ENCODE assay signal across 11 cellular contexts in genomic region chr1:234553241-234554156, GRCh38. TPM values are rescaled to one million over a fixed set of nuclear protein-coding genes. Genes with fewer than 3 reads are reported as not detected.
A peak's percentile ranks its signal among the peaks of the same experiment; 100 is the strongest.
DNase-seq lines count a peak whose midpoint lies in the region; ATAC-seq and TF ChIP-seq lines count a peak whose summit lies in the region.
"Had no signal": no experiment of that assay in that cellular context is flagged by ENCODE, and none has a peak within 500 bp of the region (broad histone marks: within the 10 kb centered on the region; RNA-seq: fewer than 3 reads in every experiment).

No MANE protein-coding gene starts in this region.

- ATAC-seq in HG02870 (IDR thresholded peaks at IDR 0.05; ENCODE audit: unreplicated experiment), result no peak
- no peak for ATAC-seq in activated T-cell treated with anti-CD3 and anti-CD28 coated beads, Interleukin-2, amount 50 U/mL, for 4 hours
- ATAC-seq in HG02981 (IDR thresholded peaks at IDR 0.05; ENCODE audit: unreplicated experiment), result no peak

- peak; percentile 46 for DNase-seq in H4 (ENCODE audit: low spot score)
- peak; percentile 94 for DNase-seq in brain microvascular endothelial cell
- DNase-seq in islet precursor cell, result peak; percentile 93
- no peak for DNase-seq in substantia nigra (lab: John Stamatoyannopoulos, UW)
- no peak for DNase-seq in activated T-cell treated with anti-CD3 and anti-CD28 coated beads, Interleukin-2, amount 50 U/mL, for 4 hours
- DNase-seq in activated T-cell treated with anti-CD3 and anti-CD28 coated beads, Interleukin-2, amount 50 U/mL, for 48 hours, result no peak
- DNase-seq: NCI-H510A, tibial artery had no signal

- H3K4me1 Mint-ChIP-seq in activated T-cell treated with anti-CD3 and anti-CD28 coated beads, Interleukin-2, amount 50 U/mL, for 4 hours (ENCODE audit: low read depth), result no peaks in the 10 kb centered on the region

- no peak overlapping the region for H3K4me3 ChIP-seq in brain microvascular endothelial cell (ENCODE audit: low read depth, low read length)
- H3K4me3 ChIP-seq: adrenal gland, tibial artery had no signal

- no peaks in the 10 kb centered on the region for H3K36me3 Mint-ChIP-seq in activated T-cell treated with anti-CD3 and anti-CD28 coated beads, Interleukin-2, amount 50 U/mL, for 4 hours (ENCODE audit: insufficient read depth)

- no peak overlapping the region for H3K4me3 Mint-ChIP-seq in activated T-cell treated with anti-CD3 and anti-CD28 coated beads, Interleukin-2, amount 50 U/mL, for 4 hours

- peak overlapping the region; percentile 47 for H3K27ac ChIP-seq in brain microvascular endothelial cell
- H3K27ac ChIP-seq in substantia nigra (ENCODE audit: low read depth, low read length, poor library complexity, severe bottlenecking), result peak overlapping the region; percentile 80

- no peaks in the 10 kb centered on the region for H3K36me3 ChIP-seq in brain microvascular endothelial cell (replicated peaks)
- H3K36me3 ChIP-seq: adrenal gland, tibial artery had no signal

- no peaks in the 10 kb centered on the region for H3K27me3 Mint-ChIP-seq in activated T-cell treated with anti-CD3 and anti-CD28 coated beads, Interleukin-2, amount 50 U/mL, for 4 hours (ENCODE audit: low read depth)

- H3K27me3 ChIP-seq in brain microvascular endothelial cell (replicated peaks), result no peaks in the 10 kb centered on the region
- H3K27me3 ChIP-seq: adrenal gland, tibial artery had no signal

- no peak for TF ChIP-seq CTCF in brain microvascular endothelial cell (IDR thresholded peaks at IDR 0.05; ENCODE audit: low read depth, low read length, missing control alignments)

- in situ Hi-C loops in brain microvascular endothelial cell (cut with HindIII; ENCODE audit: low pct_ligation_motif_present, low sequenced_read_pairs), result no loop called here

- no peaks in the 10 kb centered on the region for H3K9me3 Mint-ChIP-seq in activated T-cell treated with anti-CD3 and anti-CD28 coated beads, Interleukin-2, amount 50 U/mL, for 4 hours

RNA-seq across cellular contexts. Expression of gene IRF2BP2, which starts 56.5 kb away (rescaled TPM):
- total RNA-seq in H4 (2014; rRNA removed; shearing (Covaris generic)), result 34.3 and 43.4 TPM in 2 replicates
- 10 to 100 TPM; 69.3 to 86.1 (median 75.2) TPM for total RNA-seq in activated T-cell treated with anti-CD3 and anti-CD28 coated beads, Interleukin-2, amount 50 U/mL, for 4 hours

Comparison
In these comparisons a context has a peak if more than half of its experiments do, and no peak if none do; other contexts are left out.
1. DNase-seq: peak in H4 (single experiment), brain microvascular endothelial cell (single experiment) and islet precursor cell (single experiment); none in substantia nigra (0 of 49), activated T-cell treated with anti-CD3 and anti-CD28 coated beads, Interleukin-2, amount 50 U/mL, for 4 hours (single experiment) and activated T-cell treated with anti-CD3 and anti-CD28 coated beads, Interleukin-2, amount 50 U/mL, for 48 hours (0 of 2).